In genomic region chr20:33724439-33725094, GRCh38 we compare ENCODE assay signal across 25 cellular contexts. TPM values are rescaled to one million over a fixed set of nuclear protein-coding genes. Genes with fewer than 3 reads are reported as not detected.
DNase-seq lines count a peak whose midpoint lies in the region; ATAC-seq, FAIRE-seq and TF ChIP-seq lines count a peak whose summit lies in the region.
"Had no signal": no experiment of that assay in that cellular context is flagged by ENCODE, and none has a peak within 500 bp of the region (broad histone marks: within the 10 kb centered on the region; RNA-seq: fewer than 3 reads in every experiment).

No MANE protein-coding gene starts in this region.

- no peak overlapping the region for H3K4me3 Mint-ChIP-seq in MCF 10A (ENCODE audit: unreplicated experiment)
- no peak overlapping the region for H3K4me3 Mint-ChIP-seq in immature natural killer cell
- H3K4me3 Mint-ChIP-seq: endodermal cell; stimulated activated effector memory CD8-positive, alpha-beta T cell treated with anti-CD3 and anti-CD28 coated beads, Interleukin-12 subunit alpha, Interleukin-12 subunit beta, amount 100 ng/mL, for 72 hours; T-helper 17 cell had no signal

- H3K27ac Mint-ChIP-seq in MCF 10A (ENCODE audit: low read depth, unreplicated experiment), result no peak overlapping the region
- H3K27ac Mint-ChIP-seq in immature natural killer cell, result no peak overlapping the region
- H3K27ac Mint-ChIP-seq: endodermal cell; stimulated activated effector memory CD8-positive, alpha-beta T cell treated with anti-CD3 and anti-CD28 coated beads, Interleukin-12 subunit alpha, Interleukin-12 subunit beta, amount 100 ng/mL, for 72 hours; T-helper 17 cell had no signal

- peaks cover 2% of the 10 kb centered on the region for H3K79me2 ChIP-seq in mammary epithelial cell (ENCODE audit: insufficient read depth, low read length)
- no peaks in the 10 kb centered on the region for H3K79me2 ChIP-seq in HepG2 (ENCODE audit: insufficient read depth, low read length)

- H3K9ac ChIP-seq in mammary epithelial cell (ENCODE audit: insufficient read depth, low read length) (no peak overlapping the region), HepG2 (ENCODE audit: insufficient read depth, low read depth, low read length) (peak overlapping the region; percentile 42)

- dilution Hi-C loops in mammary epithelial cell (cut with HindIII; ENCODE audit: low sequenced_read_pairs), result loop anchor here (5.0 kb wide), 1 partner anchor 37 kb away; the partner anchor contains the start of gene E2F1

- FAIRE-seq in HepG2 (lab: Jason Lieb, UNC), result peak; percentile 84
- FAIRE-seq: A204.1 had no signal

- H4K20me1 ChIP-seq in mammary epithelial cell (ENCODE audit: insufficient read depth, low read length), result no peaks in the 10 kb centered on the region
- no peaks in the 10 kb centered on the region for H4K20me1 ChIP-seq in HepG2 (ENCODE audit: insufficient read depth, low read length)

- no peaks in the 10 kb centered on the region for H3K4me1 ChIP-seq in mammary epithelial cell (ENCODE audit: insufficient read depth, low read length)
- peaks cover 75% of the 10 kb centered on the region for H3K4me1 ChIP-seq in HepG2 (ENCODE audit: insufficient read depth, low read length)

- H3K27me3 ChIP-seq in mammary epithelial cell (ENCODE audit: insufficient read depth, low read length) (no peaks in the 10 kb centered on the region), HepG2 (ENCODE audit: control insufficient read depth in 1 of 2, insufficient read depth in 2 of 2, low read length in 2 of 2) (no peaks in the 10 kb centered on the region)
- H3K27me3 ChIP-seq: gastrocnemius medialis, tibial artery had no signal

- in situ Hi-C loops in mammary epithelial cell (cut with MboI; ENCODE audit: low sequenced_read_pairs in 2 of 2) (loop anchor here in 1 of 2 donors (25.0 kb wide), 1 partner anchor 87 kb away; no protein-coding TSS in a partner anchor), HepG2 (cut with HindIII; ENCODE audit: extremely low pct_ligation_motif_present, low pct_unique_long_range_greater_than_20kb) (no loop called here)

- DNase-seq in MCF 10A (ENCODE audit: unreplicated experiment), result peak; percentile 72
- no peak for DNase-seq in mammary epithelial cell
- peak; percentile 72 for DNase-seq in amniotic epithelial cell (ENCODE audit: low read depth)
- peak; percentile 91 for DNase-seq in HepG2 (ENCODE audit: low spot score)
- DNase-seq in NK-92 (lab: John Stamatoyannopoulos, UW; ENCODE audit: unreplicated experiment), result no peak
- no peak for DNase-seq in immature natural killer cell
- no peak for DNase-seq in foreskin melanocyte
- DNase-seq in NCI-H345 treated with DMSO at 0.1 percent for 48 hours (lab: John Stamatoyannopoulos, UW; ENCODE audit: unreplicated experiment), result no peak
- DNase-seq: amygdala, cerebellar nuclear complex, DMS153, endodermal cell, gastrocnemius medialis, GOT3, KBM-7, left ventricle myocardium superior, NCI-H1417 treated with DMSO at 0.1 percent for 48 hours, NCI-H226, T-helper 17 cell, tibial artery had no signal

- POLR2A ChIA-PET in MCF 10A (lab: Yijun Ruan, JAX), result no interaction called here
- POLR2A ChIA-PET in HepG2 (lab: Yijun Ruan, JAX), result no interaction called here

- WGBS in mammary epithelial cell (ENCODE audit: low coverage, missing lambda C conversion rate), result 89% methylated on average over 12 of the region's 14 CpGs
- 13% methylated on average over 14 of the region's 14 CpGs for WGBS in HepG2 (ENCODE audit: low lambda C conversion rate)

- intact Hi-C loops in MCF 10A (cut with micrococcal nuclease), result no loop called here
- intact Hi-C loops in mammary epithelial cell (cut with micrococcal nuclease), result loop anchor here (5.0 kb wide), 1 partner anchor 343 kb away; no protein-coding TSS in a partner anchor
- intact Hi-C loops in HepG2 (cut with micrococcal nuclease; ENCODE audit: unreplicated experiment), result loop anchor here (2.0 kb wide), 1 partner anchor 38 kb away; the partner anchor contains the start of gene E2F1

- peaks cover 11% of the 10 kb centered on the region for H3K36me3 Mint-ChIP-seq in MCF 10A (ENCODE audit: insufficient read depth, unreplicated experiment)
- H3K36me3 Mint-ChIP-seq in immature natural killer cell, result no peaks in the 10 kb centered on the region

- H3K4me2 ChIP-seq in mammary epithelial cell (ENCODE audit: insufficient read depth, low read depth, low read length), result no peak overlapping the region
- H3K4me2 ChIP-seq in HepG2 (ENCODE audit: low read depth, low read length), result peak overlapping the region; percentile 76

- H3K27me3 Mint-ChIP-seq in MCF 10A (ENCODE audit: insufficient read depth, unreplicated experiment) (no peaks in the 10 kb centered on the region), immature natural killer cell (ENCODE audit: low read depth in 3 of 3) (peaks cover 2 to 12% (median 4%) of the 10 kb centered on the region in 3 donors)
- H3K27me3 Mint-ChIP-seq: T-helper 17 cell had no signal

- TF ChIP-seq EP300 in HepG2 (IDR thresholded peaks at IDR 0.05; ENCODE audit: low read depth in 2 of 2, low read length in 2 of 2) (peak in 1 of 2 experiments; percentile 94; a peak in 2 of 4 replicates), HepG2 (CRISPR knock-in tag; IDR thresholded peaks at IDR 0.05; ENCODE audit: borderline replicate concordance) (peak; percentile 19; the same call in 1 of the 2 replicates)

- TF ChIP-seq RAD21 in HepG2 (CRISPR knock-in tag; IDR thresholded peaks at IDR 0.05), result no peak

- H2AFZ ChIP-seq in mammary epithelial cell (ENCODE audit: low read depth, low read length) (no peak overlapping the region), HepG2 (ENCODE audit: low read length) (peak overlapping the region; percentile 77)

- BruUV-seq in MCF 10A (replicated peaks; lab: Mats Ljungman, UMichigan) (no TSS peak), mammary epithelial cell (replicated peaks; lab: Mats Ljungman, UMichigan) (no TSS peak), HepG2 (replicated peaks; lab: Mats Ljungman, UMichigan) (no TSS peak)

- H3K4me3 ChIP-seq in mammary epithelial cell (replicated peaks in 1 of 3; ENCODE audit: insufficient read depth in 1 of 3, low read depth in 2 of 3, low read length in 3 of 3), result no peak overlapping the region
- peak overlapping the region in 2 of 3 experiments; percentile 33 to 53; a peak in 5 of 6 replicates for H3K4me3 ChIP-seq in HepG2 (replicated peaks in 1 of 3; ENCODE audit: insufficient read depth in 1 of 3, low read depth in 2 of 3, low read length in 3 of 3)
- H3K4me3 ChIP-seq: gastrocnemius medialis, prostate gland, tibial artery had no signal

- H3K4me1 Mint-ChIP-seq in MCF 10A (ENCODE audit: insufficient read depth, unreplicated experiment), result peaks cover 6% of the 10 kb centered on the region
- H3K4me1 Mint-ChIP-seq in immature natural killer cell, result peaks cover 12 to 20% of the 10 kb centered on the region in 2 donors
- H3K4me1 Mint-ChIP-seq: endodermal cell had no signal

- TF ChIP-seq POLR2A in HepG2 (IDR thresholded peaks at IDR 0.05; ENCODE audit: insufficient read depth in 1 of 2, low read depth in 2 of 2, low read length in 2 of 2), result no peak

- H3K9me3 Mint-ChIP-seq in MCF 10A (ENCODE audit: unreplicated experiment), result peaks cover 7% of the 10 kb centered on the region
- peaks cover 0 to 2% (median 0%) of the 10 kb centered on the region in 6 donors for H3K9me3 Mint-ChIP-seq in immature natural killer cell

- CTCF ChIA-PET in MCF 10A (lab: Yijun Ruan, JAX), result interaction anchor here (0.6 to 1.1 kb wide), 4 partner anchors 28 to 157 kb away, joined by 3 to 5 read pairs (median 4); no protein-coding TSS in a partner anchor
- CTCF ChIA-PET in mammary epithelial cell (lab: Charles Lee; ENCODE audit: low non-redundant PET), result no interaction called here
- CTCF ChIA-PET in HepG2 (lab: Yijun Ruan, JAX; ENCODE audit: low intra/inter-chr PET ratio, low total read pairs), result no interaction called here

- H3K27ac ChIP-seq in mammary epithelial cell (ENCODE audit: insufficient read depth, low read depth, low read length) (no peak overlapping the region), HepG2 (ENCODE audit: extremely low read length, insufficient read depth, low read length) (peak overlapping the region; percentile 69)
- H3K27ac ChIP-seq: C4-2B, gastrocnemius medialis, prostate gland, tibial artery had no signal

- ATAC-seq in HepG2, result peak; percentile 78
- ATAC-seq: gastrocnemius medialis; left ventricle myocardium superior; stimulated activated effector memory CD8-positive, alpha-beta T cell treated with anti-CD3 and anti-CD28 coated beads, Interleukin-12 subunit alpha, Interleukin-12 subunit beta, amount 100 ng/mL, for 72 hours; T-helper 17 cell had no signal

- H3K9me3 ChIP-seq in mammary epithelial cell (replicated peaks; ENCODE audit: insufficient read depth, low read length) (no peaks in the 10 kb centered on the region), HepG2 (ENCODE audit: low read length) (no peaks in the 10 kb centered on the region)
- H3K9me3 ChIP-seq: gastrocnemius medialis, prostate gland, tibial artery had no signal

- H3K36me3 ChIP-seq in mammary epithelial cell (ENCODE audit: insufficient read depth, low read length) (no peaks in the 10 kb centered on the region), HepG2 (replicated peaks in 1 of 2; ENCODE audit: control insufficient read depth in 1 of 2, insufficient read depth in 2 of 2, low read length in 2 of 2) (no peaks in the 10 kb centered on the region)
- H3K36me3 ChIP-seq: gastrocnemius medialis, prostate gland, tibial artery had no signal

- no peak for TF ChIP-seq CTCF in MCF 10A (IDR thresholded peaks at IDR 0.05; ENCODE audit: unreplicated experiment)
- TF ChIP-seq CTCF in mammary epithelial cell (conservative IDR thresholded peaks at IDR 0.05 in 1 of 2, IDR thresholded peaks at IDR 0.05 in 1 of 2; ENCODE audit: extremely low read depth in 1 of 2, insufficient read depth in 1 of 2, low read depth in 1 of 2, low read length in 2 of 2), result no peak
- TF ChIP-seq CTCF in HepG2 (CRISPR knock-in tag; IDR thresholded peaks at IDR 0.05), result no peak; the same call in 1 of the 2 replicates

RNA-seq across cellular contexts. Expression of gene PXMP4, which starts 4.5 kb away (rescaled TPM):
- total RNA-seq in MCF 10A (2022), result 3.9 and 5.2 TPM in 2 replicates
- 10 to 100 TPM in 1 of 2 donors, 1 to 10 TPM in 1; 8.0 to 11.3 TPM for total RNA-seq in mammary epithelial cell
- 6.5 TPM for polyA plus RNA-seq in mammary epithelial cell
- polyA minus RNA-seq in mammary epithelial cell, result 2.6 TPM
- not detected in 2 replicates for total RNA-seq in HepG2 (2016; rRNA removed; fragmentation: Illumina TruSeq; extraction: Trizol)
- total RNA-seq in HepG2 (2016; cell fraction: cytosol; rRNA removed; fragmentation: Illumina TruSeq; extraction: Trizol; ENCODE audit: low read depth), result not detected in 2 replicates
- not detected in 2 replicates for total RNA-seq in HepG2 (2016; cell fraction: insoluble cytoplasmic fraction; rRNA removed; fragmentation: Illumina TruSeq; extraction: Trizol)
- not detected in 2 replicates for total RNA-seq in HepG2 (2016; cell fraction: membrane; rRNA removed; fragmentation: Illumina TruSeq; extraction: Trizol)
- not detected in 2 replicates for total RNA-seq in HepG2 (2016; cell fraction: nucleus; rRNA removed; fragmentation: Illumina TruSeq; extraction: Trizol)
- not detected in 2 replicates for polyA plus RNA-seq in HepG2 (2011; rRNA removed)
- polyA plus RNA-seq in HepG2 (2011; cell fraction: cytosol; rRNA removed), result 0.01 TPM in 1 of 2 replicates, not detected in the other
- not detected in 2 replicates for polyA plus RNA-seq in HepG2 (2011; cell fraction: nucleus; rRNA removed)
- polyA plus RNA-seq in HepG2 (2012), result 0.07 TPM in 1 of 2 replicates, not detected in the other
- not detected in 2 replicates for polyA plus RNA-seq in HepG2 (2016; cell fraction: cytosol; fragmentation: Illumina TruSeq; extraction: Trizol; ENCODE audit: low read depth)
- not detected in 2 replicates for polyA plus RNA-seq in HepG2 (2016; cell fraction: insoluble cytoplasmic fraction; fragmentation: Illumina TruSeq; extraction: Trizol; ENCODE audit: low read depth)
- not detected in 2 replicates for polyA plus RNA-seq in HepG2 (2016; cell fraction: membrane; fragmentation: Illumina TruSeq; extraction: Trizol; ENCODE audit: low read depth)
- polyA plus RNA-seq in HepG2 (2016; cell fraction: nucleus; fragmentation: Illumina TruSeq; extraction: Trizol; ENCODE audit: insufficient read depth, low read depth), result not detected in 2 replicates
- 0.20 and 11.4 TPM in 2 replicates for polyA minus RNA-seq in HepG2 (2011; rRNA and poly(A)+ RNA removed; ENCODE audit: low replicate concordance)
- polyA minus RNA-seq in HepG2 (2011; cell fraction: cytosol; rRNA and poly(A)+ RNA removed), result not detected in 2 replicates
- polyA minus RNA-seq in HepG2 (2011; cell fraction: nucleus; rRNA and poly(A)+ RNA removed), result not detected in 2 replicates
- polyA plus RNA-seq in immature natural killer cell, result 10 to 100 TPM in 2 of 3 donors, 1 to 10 TPM in 1; 6.8 to 16.6 (median 14.1) TPM

RNA-seq across cellular contexts. Expression of gene ZNF341, which starts 7.2 kb away (rescaled TPM):
- total RNA-seq in MCF 10A (2022) (2.0 and 2.5 TPM in 2 replicates), mammary epithelial cell (1 to 10 TPM; 1.0 to 4.5 TPM), HepG2 (2016; rRNA removed; fragmentation: Illumina TruSeq; extraction: Trizol) (0.97 and 1.1 TPM in 2 replicates)
- polyA plus RNA-seq in mammary epithelial cell (2.9 TPM), HepG2 (2011; rRNA removed) (2.2 TPM in 2 replicates), immature natural killer cell (1 to 10 TPM in 2 of 3 donors, under 1 TPM in 1; 0.79 to 3.8 (median 1.7) TPM)
- polyA minus RNA-seq in mammary epithelial cell, result 4.5 TPM
- 0.26 and 0.40 TPM in 2 replicates for total RNA-seq in HepG2 (2016; cell fraction: cytosol; rRNA removed; fragmentation: Illumina TruSeq; extraction: Trizol; ENCODE audit: low read depth)
- 0.85 and 1.00 TPM in 2 replicates for total RNA-seq in HepG2 (2016; cell fraction: insoluble cytoplasmic fraction; rRNA removed; fragmentation: Illumina TruSeq; extraction: Trizol)
- total RNA-seq in HepG2 (2016; cell fraction: membrane; rRNA removed; fragmentation: Illumina TruSeq; extraction: Trizol), result 0.43 and 0.59 TPM in 2 replicates
- 1.3 and 1.4 TPM in 2 replicates for total RNA-seq in HepG2 (2016; cell fraction: nucleus; rRNA removed; fragmentation: Illumina TruSeq; extraction: Trizol)
- polyA plus RNA-seq in HepG2 (2011; cell fraction: cytosol; rRNA removed), result 0.87 and 0.94 TPM in 2 replicates
- polyA plus RNA-seq in HepG2 (2011; cell fraction: nucleus; rRNA removed), result 5.0 and 6.3 TPM in 2 replicates
- 0.99 and 1.6 TPM in 2 replicates for polyA plus RNA-seq in HepG2 (2012)
- polyA plus RNA-seq in HepG2 (2016; cell fraction: cytosol; fragmentation: Illumina TruSeq; extraction: Trizol; ENCODE audit: low read depth), result 0.21 and 0.25 TPM in 2 replicates
- 1.0 and 1.3 TPM in 2 replicates for polyA plus RNA-seq in HepG2 (2016; cell fraction: insoluble cytoplasmic fraction; fragmentation: Illumina TruSeq; extraction: Trizol; ENCODE audit: low read depth)
- 0.33 and 0.47 TPM in 2 replicates for polyA plus RNA-seq in HepG2 (2016; cell fraction: membrane; fragmentation: Illumina TruSeq; extraction: Trizol; ENCODE audit: low read depth)
- polyA plus RNA-seq in HepG2 (2016; cell fraction: nucleus; fragmentation: Illumina TruSeq; extraction: Trizol; ENCODE audit: insufficient read depth, low read depth), result 4.5 and 5.6 TPM in 2 replicates
- 3.5 and 6.0 TPM in 2 replicates for polyA minus RNA-seq in HepG2 (2011; rRNA and poly(A)+ RNA removed; ENCODE audit: low replicate concordance)
- polyA minus RNA-seq in HepG2 (2011; cell fraction: cytosol; rRNA and poly(A)+ RNA removed), result 0.88 and 1.3 TPM in 2 replicates
- 2.2 and 2.3 TPM in 2 replicates for polyA minus RNA-seq in HepG2 (2011; cell fraction: nucleus; rRNA and poly(A)+ RNA removed)

RNA-seq across cellular contexts. Expression of gene E2F1, which starts 38.4 kb away (rescaled TPM):
- 1.4 and 3.7 TPM in 2 replicates for total RNA-seq in MCF 10A (2022)
- total RNA-seq in mammary epithelial cell, result 10 to 100 TPM in 1 of 2 donors, 1 to 10 TPM in 1; 1.8 to 12.7 TPM
- 10.3 TPM for polyA plus RNA-seq in mammary epithelial cell
- 10.7 TPM for polyA minus RNA-seq in mammary epithelial cell
- total RNA-seq in HepG2 (2016; rRNA removed; fragmentation: Illumina TruSeq; extraction: Trizol), result 25.3 and 39.4 TPM in 2 replicates
- 23.5 and 26.5 TPM in 2 replicates for total RNA-seq in HepG2 (2016; cell fraction: cytosol; rRNA removed; fragmentation: Illumina TruSeq; extraction: Trizol; ENCODE audit: low read depth)
- total RNA-seq in HepG2 (2016; cell fraction: insoluble cytoplasmic fraction; rRNA removed; fragmentation: Illumina TruSeq; extraction: Trizol), result 22.9 and 41.6 TPM in 2 replicates
- total RNA-seq in HepG2 (2016; cell fraction: membrane; rRNA removed; fragmentation: Illumina TruSeq; extraction: Trizol), result 49.7 and 51.9 TPM in 2 replicates
- total RNA-seq in HepG2 (2016; cell fraction: nucleus; rRNA removed; fragmentation: Illumina TruSeq; extraction: Trizol), result 29.5 and 34.7 TPM in 2 replicates
- polyA plus RNA-seq in HepG2 (2011; rRNA removed), result 22.5 and 25.5 TPM in 2 replicates
- 14.5 and 25.4 TPM in 2 replicates for polyA plus RNA-seq in HepG2 (2011; cell fraction: cytosol; rRNA removed)
- polyA plus RNA-seq in HepG2 (2011; cell fraction: nucleus; rRNA removed), result 50.7 and 66.4 TPM in 2 replicates
- polyA plus RNA-seq in HepG2 (2012), result 14.4 and 23.5 TPM in 2 replicates
- 39.6 and 41.6 TPM in 2 replicates for polyA plus RNA-seq in HepG2 (2016; cell fraction: cytosol; fragmentation: Illumina TruSeq; extraction: Trizol; ENCODE audit: low read depth)
- polyA plus RNA-seq in HepG2 (2016; cell fraction: insoluble cytoplasmic fraction; fragmentation: Illumina TruSeq; extraction: Trizol; ENCODE audit: low read depth), result 32.3 and 37.3 TPM in 2 replicates
- 56.5 and 59.4 TPM in 2 replicates for polyA plus RNA-seq in HepG2 (2016; cell fraction: membrane; fragmentation: Illumina TruSeq; extraction: Trizol; ENCODE audit: low read depth)
- polyA plus RNA-seq in HepG2 (2016; cell fraction: nucleus; fragmentation: Illumina TruSeq; extraction: Trizol; ENCODE audit: insufficient read depth, low read depth), result 97.6 and 106 TPM in 2 replicates
- 35.0 and 64.5 TPM in 2 replicates for polyA minus RNA-seq in HepG2 (2011; rRNA and poly(A)+ RNA removed; ENCODE audit: low replicate concordance)
- 7.4 and 10.7 TPM in 2 replicates for polyA minus RNA-seq in HepG2 (2011; cell fraction: cytosol; rRNA and poly(A)+ RNA removed)
- polyA minus RNA-seq in HepG2 (2011; cell fraction: nucleus; rRNA and poly(A)+ RNA removed), result 8.0 and 10.6 TPM in 2 replicates
- polyA plus RNA-seq in immature natural killer cell, result 1 to 10 TPM; 1.5 to 2.5 (median 1.8) TPM

RNA-seq across cellular contexts. Expression of gene NECAB3, which starts 50.3 kb away (rescaled TPM):
- 13.0 and 15.1 TPM in 2 replicates for total RNA-seq in MCF 10A (2022)
- 10 to 100 TPM; 14.6 to 14.7 TPM for total RNA-seq in mammary epithelial cell
- 5.4 TPM for polyA plus RNA-seq in mammary epithelial cell
- 2.9 TPM for polyA minus RNA-seq in mammary epithelial cell
- 26.4 and 61.5 TPM in 2 replicates for total RNA-seq in HepG2 (2016; rRNA removed; fragmentation: Illumina TruSeq; extraction: Trizol)
- total RNA-seq in HepG2 (2016; cell fraction: cytosol; rRNA removed; fragmentation: Illumina TruSeq; extraction: Trizol; ENCODE audit: low read depth), result 43.9 and 46.0 TPM in 2 replicates
- total RNA-seq in HepG2 (2016; cell fraction: insoluble cytoplasmic fraction; rRNA removed; fragmentation: Illumina TruSeq; extraction: Trizol), result 23.2 and 62.1 TPM in 2 replicates
- 62.7 and 67.8 TPM in 2 replicates for total RNA-seq in HepG2 (2016; cell fraction: membrane; rRNA removed; fragmentation: Illumina TruSeq; extraction: Trizol)
- 71.4 and 86.1 TPM in 2 replicates for total RNA-seq in HepG2 (2016; cell fraction: nucleus; rRNA removed; fragmentation: Illumina TruSeq; extraction: Trizol)
- 65.5 and 81.8 TPM in 2 replicates for polyA plus RNA-seq in HepG2 (2011; rRNA removed)
- 30.3 and 70.4 TPM in 2 replicates for polyA plus RNA-seq in HepG2 (2011; cell fraction: cytosol; rRNA removed)
- polyA plus RNA-seq in HepG2 (2011; cell fraction: nucleus; rRNA removed), result 585 and 688 TPM in 2 replicates
- polyA plus RNA-seq in HepG2 (2012), result 32.0 and 41.2 TPM in 2 replicates
- 18.6 and 21.1 TPM in 2 replicates for polyA plus RNA-seq in HepG2 (2016; cell fraction: cytosol; fragmentation: Illumina TruSeq; extraction: Trizol; ENCODE audit: low read depth)
- 21.8 and 29.6 TPM in 2 replicates for polyA plus RNA-seq in HepG2 (2016; cell fraction: insoluble cytoplasmic fraction; fragmentation: Illumina TruSeq; extraction: Trizol; ENCODE audit: low read depth)
- 29.2 TPM in 2 replicates for polyA plus RNA-seq in HepG2 (2016; cell fraction: membrane; fragmentation: Illumina TruSeq; extraction: Trizol; ENCODE audit: low read depth)
- polyA plus RNA-seq in HepG2 (2016; cell fraction: nucleus; fragmentation: Illumina TruSeq; extraction: Trizol; ENCODE audit: insufficient read depth, low read depth), result 161 and 163 TPM in 2 replicates
- 148 and 154 TPM in 2 replicates for polyA minus RNA-seq in HepG2 (2011; rRNA and poly(A)+ RNA removed; ENCODE audit: low replicate concordance)
- polyA minus RNA-seq in HepG2 (2011; cell fraction: cytosol; rRNA and poly(A)+ RNA removed), result 27.1 and 33.2 TPM in 2 replicates
- 103 and 112 TPM in 2 replicates for polyA minus RNA-seq in HepG2 (2011; cell fraction: nucleus; rRNA and poly(A)+ RNA removed)
- 1 to 10 TPM; 2.5 to 3.8 (median 2.9) TPM for polyA plus RNA-seq in immature natural killer cell

RNA-seq across cellular contexts. Expression of gene ACTL10, which starts 57.8 kb away (rescaled TPM):
- total RNA-seq in MCF 10A (2022), result 1.7 and 3.2 TPM in 2 replicates
- total RNA-seq in mammary epithelial cell, result 1 to 10 TPM; 1.4 to 2.7 TPM
- 0.79 TPM for polyA plus RNA-seq in mammary epithelial cell
- polyA minus RNA-seq in mammary epithelial cell, result not detected
- not detected in 2 replicates for total RNA-seq in HepG2 (2016; rRNA removed; fragmentation: Illumina TruSeq; extraction: Trizol)
- not detected in 2 replicates for total RNA-seq in HepG2 (2016; cell fraction: cytosol; rRNA removed; fragmentation: Illumina TruSeq; extraction: Trizol; ENCODE audit: low read depth)
- not detected in 2 replicates for total RNA-seq in HepG2 (2016; cell fraction: insoluble cytoplasmic fraction; rRNA removed; fragmentation: Illumina TruSeq; extraction: Trizol)
- not detected in 2 replicates for total RNA-seq in HepG2 (2016; cell fraction: membrane; rRNA removed; fragmentation: Illumina TruSeq; extraction: Trizol)
- not detected in 2 replicates for total RNA-seq in HepG2 (2016; cell fraction: nucleus; rRNA removed; fragmentation: Illumina TruSeq; extraction: Trizol)
- not detected in 2 replicates for polyA plus RNA-seq in HepG2 (2011; rRNA removed)
- not detected in 2 replicates for polyA plus RNA-seq in HepG2 (2011; cell fraction: cytosol; rRNA removed)
- not detected in 2 replicates for polyA plus RNA-seq in HepG2 (2011; cell fraction: nucleus; rRNA removed)
- polyA plus RNA-seq in HepG2 (2012), result 0.11 and 0.12 TPM in 2 replicates
- polyA plus RNA-seq in HepG2 (2016; cell fraction: cytosol; fragmentation: Illumina TruSeq; extraction: Trizol; ENCODE audit: low read depth), result not detected in 2 replicates
- not detected in 2 replicates for polyA plus RNA-seq in HepG2 (2016; cell fraction: insoluble cytoplasmic fraction; fragmentation: Illumina TruSeq; extraction: Trizol; ENCODE audit: low read depth)
- not detected in 2 replicates for polyA plus RNA-seq in HepG2 (2016; cell fraction: membrane; fragmentation: Illumina TruSeq; extraction: Trizol; ENCODE audit: low read depth)
- polyA plus RNA-seq in HepG2 (2016; cell fraction: nucleus; fragmentation: Illumina TruSeq; extraction: Trizol; ENCODE audit: insufficient read depth, low read depth), result not detected in 2 replicates
- 0.12 and 3.5 TPM in 2 replicates for polyA minus RNA-seq in HepG2 (2011; rRNA and poly(A)+ RNA removed; ENCODE audit: low replicate concordance)
- polyA minus RNA-seq in HepG2 (2011; cell fraction: cytosol; rRNA and poly(A)+ RNA removed), result not detected in 2 replicates
- polyA minus RNA-seq in HepG2 (2011; cell fraction: nucleus; rRNA and poly(A)+ RNA removed), result not detected in 2 replicates
- 1 to 10 TPM; 3.4 to 7.0 (median 3.9) TPM for polyA plus RNA-seq in immature natural killer cell
- total RNA-seq: myocyte had no signal

Comparison
In these comparisons a context has a peak if more than half of its experiments do, and no peak if none do; other contexts are left out.
1. DNase-seq: peak in MCF 10A (single experiment), amniotic epithelial cell (single experiment) and HepG2 (single experiment); none in mammary epithelial cell (single experiment), NK-92 (single experiment), immature natural killer cell (0 of 3), foreskin melanocyte (single experiment) and NCI-H345 treated with DMSO at 0.1 percent for 48 hours (single experiment).
2. H3K4me3 ChIP-seq: peak in HepG2 (2 of 3); none in mammary epithelial cell (0 of 3).